Comparison of ENCODE assay signal across 17 cellular contexts in genomic region chr9:4105183-4105582, GRCh38.
"Had no signal": no experiment of that assay in that cellular context is flagged by ENCODE, and none has a peak within 500 bp of the region (broad histone marks: within the 10 kb centered on the region; RNA-seq: fewer than 3 reads in every experiment).

No MANE protein-coding gene starts in this region.

- H3K27ac ChIP-seq: brain microvascular endothelial cell, psoas muscle, SJCRH30, spleen, testis had no signal

- H3K4me3 Mint-ChIP-seq: activated naive CD8-positive, alpha-beta T cell treated with anti-CD3 and anti-CD28 coated beads for 36 hours; dendritic cell treated with granulocyte-macrophage colony-stimulating factor and Interleukin-4, amounts not matched to agents 40 ng/mL and 50 ng/mL, for 4 days; effector memory CD8-positive, alpha-beta T cell; natural killer cell treated with Interleukin-12 subunit alpha and Interleukin-12 subunit beta and Interleukin-15 and Interleukin-18, amount 100 ng/mL, for 72 hours had no signal

- H3K27ac Mint-ChIP-seq: activated naive CD8-positive, alpha-beta T cell treated with anti-CD3 and anti-CD28 coated beads for 36 hours; dendritic cell treated with granulocyte-macrophage colony-stimulating factor and Interleukin-4, amounts not matched to agents 40 ng/mL and 50 ng/mL, for 4 days; effector memory CD8-positive, alpha-beta T cell; natural killer cell treated with Interleukin-12 subunit alpha and Interleukin-12 subunit beta and Interleukin-15 and Interleukin-18, amount 100 ng/mL, for 72 hours had no signal

- H3K36me3 Mint-ChIP-seq: activated naive CD8-positive, alpha-beta T cell treated with anti-CD3 and anti-CD28 coated beads for 36 hours; natural killer cell treated with Interleukin-12 subunit alpha and Interleukin-12 subunit beta and Interleukin-15 and Interleukin-18, amount 100 ng/mL, for 72 hours had no signal

- H3K9me3 ChIP-seq: psoas muscle, SJCRH30, spleen, stomach, testis had no signal

- H3K4me3 ChIP-seq: psoas muscle, SJCRH30, spleen, stomach, testis had no signal

- DNase-seq: activated CD4-positive, alpha-beta T cell treated with anti-CD3 and anti-CD28 coated beads, Interleukin-2, amount 50 U/mL, for 1 hour; activated CD4-positive, CD25-positive, alpha-beta regulatory T cell; activated CD8-positive, alpha-beta memory T cell treated with anti-CD3 and anti-CD28 coated beads for 24 hours; activated naive CD8-positive, alpha-beta T cell treated with anti-CD3 and anti-CD28 coated beads for 36 hours; amygdala; brain microvascular endothelial cell; cerebellar nuclear complex; effector memory CD8-positive, alpha-beta T cell; nucleus accumbens; psoas muscle; SJCRH30; spleen; stomach; testis had no signal

- H3K27me3 Mint-ChIP-seq: dendritic cell treated with granulocyte-macrophage colony-stimulating factor and Interleukin-4, amounts not matched to agents 40 ng/mL and 50 ng/mL, for 4 days had no signal

- H3K27me3 ChIP-seq: brain microvascular endothelial cell, SJCRH30, spleen, stomach, testis had no signal

- ATAC-seq: effector memory CD8-positive, alpha-beta T cell; natural killer cell treated with Interleukin-12 subunit alpha and Interleukin-12 subunit beta and Interleukin-15 and Interleukin-18, amount 100 ng/mL, for 72 hours; psoas muscle; sciatic nerve had no signal

- H3K36me3 ChIP-seq: brain microvascular endothelial cell, SJCRH30, spleen, stomach had no signal

- H3K4me1 ChIP-seq: psoas muscle, spleen had no signal

- H3K9me3 Mint-ChIP-seq: activated naive CD8-positive, alpha-beta T cell treated with anti-CD3 and anti-CD28 coated beads for 36 hours; dendritic cell treated with granulocyte-macrophage colony-stimulating factor and Interleukin-4, amounts not matched to agents 40 ng/mL and 50 ng/mL, for 4 days had no signal
